In genomic region chr15:69801132-69801531, GRCh38 we compare ENCODE assay signal across 18 cellular contexts.
DNase-seq lines count a peak whose midpoint lies in the region; ATAC-seq and TF ChIP-seq lines count a peak whose summit lies in the region.
"Had no signal": no experiment of that assay in that cellular context is flagged by ENCODE, and none has a peak within 500 bp of the region (broad histone marks: within the 10 kb centered on the region; RNA-seq: fewer than 3 reads in every experiment).

No MANE protein-coding gene starts in this region.

- H2BK5ac ChIP-seq in neuronal stem cell (ENCODE audit: low read length), result no peak overlapping the region

- peak; percentile 73 for DNase-seq in mesenteric fat pad (ENCODE audit: low spot score)
- DNase-seq in neuronal stem cell (ENCODE audit: low spot score), result no peak
- DNase-seq in spleen, result peak; percentile 57
- DNase-seq in inferior parietal cortex (ENCODE audit: extremely low spot score), result no peak
- no peak for DNase-seq in DMS53 treated with DMSO at 0.1 percent for 48 hours (lab: John Stamatoyannopoulos, UW; ENCODE audit: unreplicated experiment)
- DNase-seq: C1 segment of cervical spinal cord; CD4-positive, alpha-beta memory T cell; COR-L47; DMS153; DMS79; EL; GDM1; H9; HFFc6 had no signal

- WGBS in neuronal stem cell (ENCODE audit: extremely low coverage in 2 of 2, insufficient read length in 2 of 2, insufficient replicate concordance in 1 of 2), 2 donors, result no CpG with 5 or more reads among the region's 9 CpGs
- WGBS in spleen, 5 donors, result 69 to 83% (median 78%) methylated on average over 8 to 9 of the region's 9 CpGs

- no peak for TF ChIP-seq POLR2A in spleen (IDR thresholded peaks at IDR 0.05)

- no peak overlapping the region for H3K4ac ChIP-seq in neuronal stem cell (ENCODE audit: low read length)

- no peak overlapping the region for H2BK12ac ChIP-seq in neuronal stem cell (ENCODE audit: low read length)

- no peak overlapping the region for H2AFZ ChIP-seq in neuronal stem cell (ENCODE audit: low read length)
- H2AFZ ChIP-seq: GM23338 had no signal

- H2BK120ac ChIP-seq in neuronal stem cell (ENCODE audit: low read depth, low read length), result no peak overlapping the region

- no peaks in the 10 kb centered on the region for H3K36me3 ChIP-seq in neuronal stem cell (replicated peaks in 1 of 2; ENCODE audit: control insufficient read depth in 2 of 2, insufficient read depth in 2 of 2, low read length in 2 of 2)
- no peaks in the 10 kb centered on the region for H3K36me3 ChIP-seq in spleen

- no peak overlapping the region for H2AK5ac ChIP-seq in neuronal stem cell (ENCODE audit: low read depth, low read length)

- peak overlapping the region; percentile 32 for H3K18ac ChIP-seq in neuronal stem cell (ENCODE audit: low read length)

- H3K9me3 ChIP-seq in neuronal stem cell (replicated peaks in 1 of 2; ENCODE audit: control insufficient read depth in 2 of 2, insufficient read depth in 1 of 2, low read depth in 1 of 2, low read length in 2 of 2), result no peaks in the 10 kb centered on the region
- H3K9me3 ChIP-seq in spleen, result no peaks in the 10 kb centered on the region

- no peak overlapping the region for H2BK15ac ChIP-seq in neuronal stem cell (ENCODE audit: low read length)

- H3K27ac ChIP-seq in neuronal stem cell (replicated peaks; ENCODE audit: low read length) (no peak overlapping the region), spleen (no peak overlapping the region)

- no peak overlapping the region for H3K4me3 ChIP-seq in neuronal stem cell (ENCODE audit: low read length in 2 of 2)
- H3K4me3 ChIP-seq in spleen, result no peak overlapping the region
- H3K4me3 ChIP-seq: GM12878, GM23338 had no signal

- no peaks in the 10 kb centered on the region for H3K79me1 ChIP-seq in neuronal stem cell (ENCODE audit: low read depth, low read length)

- no peak overlapping the region for H3K9ac ChIP-seq in neuronal stem cell (ENCODE audit: low read depth, low read length, poor library complexity)

- no peak overlapping the region for H3K4me2 ChIP-seq in neuronal stem cell (ENCODE audit: insufficient read depth, low read length, poor library complexity, severe bottlenecking)
- H3K4me2 ChIP-seq: GM23338 had no signal

- intact Hi-C loops in spleen (cut with DNase I; ENCODE audit: low total_unique reads), result no loop called here

- peak overlapping the region; percentile 17 for H3K14ac ChIP-seq in neuronal stem cell (ENCODE audit: low read length)

- TF ChIP-seq CTCF in spleen (IDR thresholded peaks at IDR 0.05 in 8 of 11, conservative IDR thresholded peaks at IDR 0.05 in 3 of 11), result no peak

- no peak for ATAC-seq in GM21717 (IDR thresholded peaks at IDR 0.05; ENCODE audit: unreplicated experiment)
- ATAC-seq: GM12878, GM23338, HCT116 had no signal

- no peak overlapping the region for H4K8ac ChIP-seq in neuronal stem cell (ENCODE audit: low read depth, low read length)

- no peak overlapping the region for H4K91ac ChIP-seq in neuronal stem cell (ENCODE audit: low read depth, low read length, poor library complexity)

- no peak overlapping the region for H3K23ac ChIP-seq in neuronal stem cell (ENCODE audit: low read depth, low read length, poor library complexity)

- H3K27me3 ChIP-seq in neuronal stem cell (ENCODE audit: control insufficient read depth in 3 of 3, insufficient read depth in 3 of 3, low read depth in 1 of 3, low read length in 3 of 3), result no peaks in the 10 kb centered on the region
- H3K27me3 ChIP-seq in spleen (replicated peaks in 1 of 7), result peaks cover 0 to 13% (median 0%) of the 10 kb centered on the region in 7 donors

- H3K4me1 ChIP-seq in neuronal stem cell (ENCODE audit: control insufficient read depth in 2 of 2, insufficient read depth in 1 of 2, low read depth in 1 of 2, low read length in 2 of 2) (peaks cover 0 to 2% of the 10 kb centered on the region in 2 donors), spleen (peaks cover 0 to 42% (median 8%) of the 10 kb centered on the region in 6 donors)

Comparison
In these comparisons a context has a peak if more than half of its experiments do, and no peak if none do; other contexts are left out.
1. DNase-seq: peak in mesenteric fat pad (single experiment) and spleen (single experiment); none in neuronal stem cell (single experiment), inferior parietal cortex (single experiment) and DMS53 treated with DMSO at 0.1 percent for 48 hours (single experiment).